ENCODE assay signal across 10 cellular contexts in the genomic region with DNA sequence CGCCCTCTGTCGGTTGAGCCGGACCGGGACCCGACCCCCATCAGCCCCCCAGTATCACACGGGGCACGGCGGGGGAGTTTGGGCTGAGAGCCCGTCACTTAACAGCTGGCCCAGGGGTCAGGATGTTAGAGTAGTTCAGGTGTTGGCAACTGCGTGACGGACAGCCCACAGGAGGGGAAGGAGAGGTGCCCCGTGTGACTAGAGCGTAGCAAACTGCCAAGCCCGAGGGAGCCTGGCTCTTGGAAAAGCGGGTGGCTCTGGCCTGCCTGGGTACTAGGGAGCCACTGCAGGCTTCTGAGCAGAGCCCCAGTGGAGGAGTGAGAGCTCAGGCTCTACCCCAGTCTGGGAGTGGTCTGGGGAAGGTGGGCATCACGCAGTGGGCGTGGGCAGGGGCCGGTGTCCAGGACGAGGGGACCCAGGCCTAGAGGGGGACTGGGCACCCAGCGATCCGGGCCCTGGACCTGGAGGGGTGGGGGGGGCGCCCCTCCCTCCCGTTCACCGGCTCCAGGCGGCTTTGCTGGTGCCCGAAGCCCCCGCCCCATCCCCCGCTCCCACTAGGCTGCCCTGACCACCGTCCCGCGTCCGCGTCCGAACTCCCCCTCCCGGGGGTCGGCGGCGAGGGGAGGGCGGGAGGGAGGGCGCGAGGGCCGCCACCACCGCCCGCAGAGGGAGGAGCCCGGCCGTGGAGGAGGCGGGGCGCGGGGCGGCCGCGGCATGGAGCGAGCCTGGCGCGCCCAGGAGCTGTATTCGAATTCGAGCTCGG. TPM values are rescaled to one million over a fixed set of nuclear protein-coding genes. Genes with fewer than 3 reads are reported as not detected.
DNase-seq lines count a peak whose midpoint lies in the region; ATAC-seq and TF ChIP-seq lines count a peak whose summit lies in the region.
"Had no signal": no experiment of that assay in that cellular context is flagged by ENCODE, and none has a peak within 500 bp of the region (broad histone marks: within the 10 kb centered on the region; RNA-seq: fewer than 3 reads in every experiment).

No MANE protein-coding gene starts in this region.

- no peaks in the 10 kb centered on the region for H3K4me1 ChIP-seq in HUES48 (ENCODE audit: control insufficient read depth, insufficient read depth, low read length)

- no peak overlapping the region for H3K27ac ChIP-seq in HUES48 (ENCODE audit: low read depth, low read length)
- peak overlapping the region; percentile 39 for H3K27ac ChIP-seq in epithelial cell of prostate

- peak; percentile 70 for DNase-seq in 8988T
- DNase-seq in epithelial cell of prostate (ENCODE audit: low read depth, low spot score) = no peak
- peak in 1 of 2 experiments; percentile 31 for DNase-seq in mesothelial cell of epicardium (ENCODE audit: low spot score in 2 of 2, unreplicated experiment in 2 of 2)
- DNase-seq in globus pallidus (ENCODE audit: low spot score) = no peak
- DNase-seq in central memory CD4-positive, alpha-beta T cell = no peak
- no peak for DNase-seq in occipital lobe (lab: John Stamatoyannopoulos, UW)

- peak overlapping the region; percentile 69 for H3K4me3 Mint-ChIP-seq in mesothelial cell of epicardium
- H3K4me3 Mint-ChIP-seq in activated T-helper 17 cell treated with anti-CD3 and anti-CD28 coated beads, Interleukin-2, amount 50 U/mL, for 72 hours = no peak overlapping the region

- TF ChIP-seq CTCF in mesothelial cell of epicardium (IDR thresholded peaks at IDR 0.05; ENCODE audit: unreplicated experiment) = peak; percentile 30

- H3K36me3 Mint-ChIP-seq in mesothelial cell of epicardium = peaks cover 7% of the 10 kb centered on the region
- no peaks in the 10 kb centered on the region for H3K36me3 Mint-ChIP-seq in activated T-helper 17 cell treated with anti-CD3 and anti-CD28 coated beads, Interleukin-2, amount 50 U/mL, for 72 hours (ENCODE audit: low read depth)

- peaks cover 15% of the 10 kb centered on the region for H3K27me3 Mint-ChIP-seq in mesothelial cell of epicardium (ENCODE audit: low read depth)
- H3K27me3 Mint-ChIP-seq in activated T-helper 17 cell treated with anti-CD3 and anti-CD28 coated beads, Interleukin-2, amount 50 U/mL, for 72 hours = peaks cover 5% of the 10 kb centered on the region

- ATAC-seq in activated T-helper 17 cell treated with anti-CD3 and anti-CD28 coated beads, Interleukin-2, amount 50 U/mL, for 72 hours (replicated peaks) = no peak

- peaks cover 9% of the 10 kb centered on the region for H3K4me1 Mint-ChIP-seq in mesothelial cell of epicardium
- peaks cover 3% of the 10 kb centered on the region for H3K4me1 Mint-ChIP-seq in activated T-helper 17 cell treated with anti-CD3 and anti-CD28 coated beads, Interleukin-2, amount 50 U/mL, for 72 hours

- no peaks in the 10 kb centered on the region for H3K36me3 ChIP-seq in HUES48 (ENCODE audit: control insufficient read depth, insufficient read depth, low read length)

- H3K27me3 ChIP-seq in HUES48 (ENCODE audit: control insufficient read depth, insufficient read depth, low read length) = peaks cover 20% of the 10 kb centered on the region

- peak overlapping the region; percentile 42 for H3K4me3 ChIP-seq in HUES48 (ENCODE audit: low read depth, low read length)
- H3K4me3 ChIP-seq: lung had no signal

- no peak overlapping the region for H3K9ac ChIP-seq in HUES48 (ENCODE audit: low read depth, low read length)

- H3K9me3 Mint-ChIP-seq in mesothelial cell of epicardium = peaks cover 2% of the 10 kb centered on the region
- H3K9me3 Mint-ChIP-seq in activated T-helper 17 cell treated with anti-CD3 and anti-CD28 coated beads, Interleukin-2, amount 50 U/mL, for 72 hours = no peaks in the 10 kb centered on the region

- H3K27ac Mint-ChIP-seq in mesothelial cell of epicardium = no peak overlapping the region
- no peak overlapping the region for H3K27ac Mint-ChIP-seq in activated T-helper 17 cell treated with anti-CD3 and anti-CD28 coated beads, Interleukin-2, amount 50 U/mL, for 72 hours

- no peaks in the 10 kb centered on the region for H3K9me3 ChIP-seq in HUES48 (ENCODE audit: control insufficient read depth, insufficient read depth, low read length)

RNA-seq across cellular contexts. Expression of a gene that starts 24.4 kb away (rescaled TPM):
- 14.2 to 14.8 TPM (median 14.3 TPM) in 3 replicates for total RNA-seq in mesothelial cell of epicardium
- under 1 TPM in 1 of 2 donors, not detected in 1; 0.19 TPM for total RNA-seq in activated T-helper 17 cell treated with anti-CD3 and anti-CD28 coated beads, Interleukin-2, amount 50 U/mL, for 72 hours
- total RNA-seq in occipital lobe = 6.2 TPM

RNA-seq across cellular contexts. Expression of a gene that starts 41.0 kb away (rescaled TPM):
- total RNA-seq in mesothelial cell of epicardium (1.0 to 2.2 TPM (median 1.2 TPM) in 3 replicates), occipital lobe (not detected)
- total RNA-seq in activated T-helper 17 cell treated with anti-CD3 and anti-CD28 coated beads, Interleukin-2, amount 50 U/mL, for 72 hours = not detected
- total RNA-seq: Daoy had no signal
